8 cellular contexts compared by ENCODE assay signal in genomic region chr7:87628780-87629569, GRCh38. TPM values are rescaled to one million over a fixed set of nuclear protein-coding genes. Genes with fewer than 3 reads are reported as not detected.
A peak's percentile ranks its signal among the peaks of the same experiment; 100 is the strongest.
DNase-seq lines count a peak whose midpoint lies in the region; ATAC-seq and TF ChIP-seq lines count a peak whose summit lies in the region.

No MANE protein-coding gene starts in this region.

- peak overlapping the region; percentile 62 to 85 (median 74) for H3K4me3 ChIP-seq in right lobe of liver

- no peaks in the 10 kb centered on the region for H3K4me1 ChIP-seq in right lobe of liver

- TF ChIP-seq RAD21 in Ishikawa (IDR thresholded peaks at IDR 0.05; ENCODE audit: low read depth): no peak

- TF ChIP-seq EP300 in Ishikawa (IDR thresholded peaks at IDR 0.05; ENCODE audit: borderline replicate concordance): no peak

- intact Hi-C loops in right lobe of liver (cut with DNase I): no loop called here

- H3K36me3 ChIP-seq in right lobe of liver: no peaks in the 10 kb centered on the region

- peak overlapping the region; percentile 44 to 90 (median 73) for H3K27ac ChIP-seq in right lobe of liver

- 5% methylated on average over 28 of the region's 39 CpGs for WGBS in right lobe of liver (ENCODE audit: insufficient coverage, low coverage, low lambda C conversion rate, missing lambda C conversion rate)

- no peaks in the 10 kb centered on the region for H3K9me3 ChIP-seq in right lobe of liver

- peak; percentile 61 for DNase-seq in D341Med (ENCODE audit: low spot score)
- peak; percentile 6 to 7 for DNase-seq in activated CD4-positive, alpha-beta T cell treated with anti-CD3 and anti-CD28 coated beads for 4 hours
- peak; percentile 67 for DNase-seq in ecto neural progenitor cell (ENCODE audit: low spot score)
- peak; percentile 78 to 91 (median 89) for DNase-seq in right lobe of liver
- DNase-seq in stimulated activated CD4-positive, alpha-beta T cell treated with anti-CD3 and anti-CD28 coated beads, Interleukin-4, amount 100 ng/mL, for 4 hours: peak; percentile 6 to 12
- DNase-seq in NCI-H446 (lab: John Stamatoyannopoulos, UW): no peak
- DNase-seq in pons (ENCODE audit: low spot score): no peak

- H3K27me3 ChIP-seq in right lobe of liver: no peaks in the 10 kb centered on the region

- TF ChIP-seq CTCF in right lobe of liver (IDR thresholded peaks at IDR 0.05): no peak

- peak; percentile 75 to 81 (median 78) for ATAC-seq in right lobe of liver

- TF ChIP-seq POLR2A in right lobe of liver (IDR thresholded peaks at IDR 0.05): peak; percentile 10

TF ChIP-seq in Ishikawa, 13 proteins besides CTCF, POLR2A, EP300 and RAD21:
- TF ChIP-seq NFIC (IDR thresholded peaks at IDR 0.05) (no peak), FOXM1 (IDR thresholded peaks at IDR 0.05; ENCODE audit: borderline replicate concordance, low read depth) (no peak), ZBTB7A (IDR thresholded peaks at IDR 0.05; ENCODE audit: low read depth) (peak; percentile 28; the same call in 1 of the 2 replicates), TEAD4 (IDR thresholded peaks at IDR 0.05) (no peak), TCF12 (IDR thresholded peaks at IDR 0.05; ENCODE audit: low read depth) (no peak), REST (IDR thresholded peaks at IDR 0.05; ENCODE audit: low read depth) (peak; percentile 68)

RNA-seq across cellular contexts. Expression of gene RUNDC3B, which starts 0.8 kb away (rescaled TPM):
- total RNA-seq in right lobe of liver: 10 to 100 TPM in 2 of 6 experiments, 1 to 10 TPM in 4; 4.2 to 11.9 (median 7.3) TPM

RNA-seq across cellular contexts. Expression of gene ABCB1, which starts 28.3 kb away (rescaled TPM):
- total RNA-seq in right lobe of liver: 10 to 100 TPM; 29.4 to 68.5 (median 51.0) TPM

Comparison
In these comparisons a context has a peak if more than half of its experiments do, and no peak if none do; other contexts are left out.
1. DNase-seq: peak in D341Med (single experiment), activated CD4-positive, alpha-beta T cell treated with anti-CD3 and anti-CD28 coated beads for 4 hours (2 of 2), ecto neural progenitor cell (single experiment), right lobe of liver (3 of 3) and stimulated activated CD4-positive, alpha-beta T cell treated with anti-CD3 and anti-CD28 coated beads, Interleukin-4, amount 100 ng/mL, for 4 hours (2 of 2); none in NCI-H446 (0 of 2) and pons (single experiment).